Comparison of ENCODE assay signal across 10 cellular contexts in the genomic region with DNA sequence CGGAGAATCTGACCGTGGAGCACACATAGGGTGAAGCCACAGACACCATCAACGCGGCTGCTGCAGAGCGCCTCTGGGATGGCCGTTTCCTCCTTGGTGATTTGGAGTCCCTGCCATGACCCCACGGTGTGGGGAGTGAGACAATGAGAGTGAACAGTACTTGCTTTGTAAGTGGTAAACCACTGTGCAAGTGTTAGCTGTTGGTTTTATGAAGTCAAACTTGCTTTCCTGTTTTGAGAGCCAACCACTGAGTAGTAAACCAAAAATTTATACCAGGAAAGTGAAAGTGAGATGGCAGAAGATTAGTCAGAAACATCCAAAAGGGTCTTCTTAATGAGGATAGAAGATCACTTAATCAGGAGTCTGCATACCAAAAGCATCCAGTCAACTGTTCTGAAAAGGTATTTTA.
A peak's percentile ranks its signal among the peaks of the same experiment; 100 is the strongest.
DNase-seq lines count a peak whose midpoint lies in the region; ATAC-seq and TF ChIP-seq lines count a peak whose summit lies in the region.
"Had no signal": no experiment of that assay in that cellular context is flagged by ENCODE, and none has a peak within 500 bp of the region (broad histone marks: within the 10 kb centered on the region; RNA-seq: fewer than 3 reads in every experiment).

No MANE protein-coding gene starts in this region.

- POLR2A ChIA-PET in activated naive CD8-positive, alpha-beta T cell treated with anti-CD3 and anti-CD28 coated beads, Interleukin-2, amount 10 ng/mL, durations not matched to agents 7 days and 5 days (lab: Charles Lee) = interaction anchor here (1.0 kb wide), 1 partner anchor 10 kb away, joined by 3 read pairs; no protein-coding TSS in a partner anchor

- H3K36me3 Mint-ChIP-seq in activated naive CD8-positive, alpha-beta T cell treated with anti-CD3 and anti-CD28 coated beads, Interleukin-2, amount 10 ng/mL, durations not matched to agents 7 days and 5 days = peaks cover 15% of the 10 kb centered on the region
- no peaks in the 10 kb centered on the region for H3K36me3 Mint-ChIP-seq in type B pancreatic cell

- no peaks in the 10 kb centered on the region for H3K9me3 Mint-ChIP-seq in activated naive CD8-positive, alpha-beta T cell treated with anti-CD3 and anti-CD28 coated beads, Interleukin-2, amount 10 ng/mL, durations not matched to agents 7 days and 5 days
- H3K9me3 Mint-ChIP-seq in type B pancreatic cell = no peaks in the 10 kb centered on the region

- no peak for TF ChIP-seq CTCF in type B pancreatic cell (conservative IDR thresholded peaks at IDR 0.05)

- peak; percentile 97 for ATAC-seq in activated naive CD8-positive, alpha-beta T cell treated with anti-CD3 and anti-CD28 coated beads, Interleukin-2, amount 10 ng/mL, durations not matched to agents 7 days and 5 days (ENCODE audit: low read depth)
- ATAC-seq in HG02852 (IDR thresholded peaks at IDR 0.05; ENCODE audit: unreplicated experiment) = no peak
- ATAC-seq: A549 had no signal

- H3K4me1 Mint-ChIP-seq in activated naive CD8-positive, alpha-beta T cell treated with anti-CD3 and anti-CD28 coated beads, Interleukin-2, amount 10 ng/mL, durations not matched to agents 7 days and 5 days = peaks cover 36% of the 10 kb centered on the region
- H3K4me1 Mint-ChIP-seq in type B pancreatic cell (ENCODE audit: unreplicated experiment) = peaks cover 57% of the 10 kb centered on the region

- H3K27me3 Mint-ChIP-seq in activated naive CD8-positive, alpha-beta T cell treated with anti-CD3 and anti-CD28 coated beads, Interleukin-2, amount 10 ng/mL, durations not matched to agents 7 days and 5 days = peaks cover 3% of the 10 kb centered on the region
- peaks cover 6% of the 10 kb centered on the region for H3K27me3 Mint-ChIP-seq in type B pancreatic cell

- peak overlapping the region; percentile 82 for H3K27ac Mint-ChIP-seq in activated naive CD8-positive, alpha-beta T cell treated with anti-CD3 and anti-CD28 coated beads, Interleukin-2, amount 10 ng/mL, durations not matched to agents 7 days and 5 days
- no peak overlapping the region for H3K27ac Mint-ChIP-seq in type B pancreatic cell

- H3K4me3 Mint-ChIP-seq in activated naive CD8-positive, alpha-beta T cell treated with anti-CD3 and anti-CD28 coated beads, Interleukin-2, amount 10 ng/mL, durations not matched to agents 7 days and 5 days = peak overlapping the region; percentile 77
- H3K4me3 Mint-ChIP-seq in type B pancreatic cell = no peak overlapping the region

- DNase-seq in NK-92 treated with Interleukin-12 subunit alpha and Interleukin-12 subunit beta, amount 100 ng/mL, for 24 hours (lab: John Stamatoyannopoulos, UW) = peak; percentile 50
- DNase-seq in NK-92 (lab: John Stamatoyannopoulos, UW; ENCODE audit: unreplicated experiment) (no peak), KG1 (lab: John Stamatoyannopoulos, UW) (peak; percentile 38), type B pancreatic cell (ENCODE audit: extremely low spot score, unreplicated experiment) (no peak), erythroblast (lab: John Stamatoyannopoulos, UW) (no peak)
- DNase-seq in activated naive CD8-positive, alpha-beta T cell treated with anti-CD3 and anti-CD28 coated beads, Interleukin-2, amount 10 ng/mL, durations not matched to agents 7 days and 5 days = peak; percentile 66
- DNase-seq in stimulated activated CD4-positive, alpha-beta T cell treated with anti-CD3 and anti-CD28 coated beads, Interleukin-2, amount 100 ng/mL, for 48 hours = peak; percentile 13 to 19
- DNase-seq: NCI-H1048 had no signal

- TF ChIP-seq POLR2A in erythroblast (IDR thresholded peaks at IDR 0.05; ENCODE audit: low read length) = no peak

Comparison
In these comparisons a context has a peak if more than half of its experiments do, and no peak if none do; other contexts are left out.
1. DNase-seq: peak in NK-92 treated with Interleukin-12 subunit alpha and Interleukin-12 subunit beta, amount 100 ng/mL, for 24 hours (single experiment), KG1 (single experiment), activated naive CD8-positive, alpha-beta T cell treated with anti-CD3 and anti-CD28 coated beads, Interleukin-2, amount 10 ng/mL, durations not matched to agents 7 days and 5 days (single experiment) and stimulated activated CD4-positive, alpha-beta T cell treated with anti-CD3 and anti-CD28 coated beads, Interleukin-2, amount 100 ng/mL, for 48 hours (2 of 2); none in NK-92 (single experiment), type B pancreatic cell (single experiment) and erythroblast (0 of 2).